In genomic region chr12:68878283-68878682, GRCh38 we compare ENCODE assay signal across 11 cellular contexts.
"Had no signal": no experiment of that assay in that cellular context is flagged by ENCODE, and none has a peak within 500 bp of the region (broad histone marks: within the 10 kb centered on the region; RNA-seq: fewer than 3 reads in every experiment).

No MANE protein-coding gene starts in this region.

- H2AFZ ChIP-seq: GM23248, GM23338 had no signal

- ATAC-seq: GM23338, HCT116 had no signal

- H3K9ac ChIP-seq: GM23248 had no signal

- H3K4me2 ChIP-seq: GM23338 had no signal

- DNase-seq: GM23248, GOT3, H7, H9, HCEC 1CT, HFFc6 had no signal

- H3K27ac ChIP-seq: GM23248 had no signal

- H3K36me3 ChIP-seq: HAP-1 had no signal

- H3K4me1 ChIP-seq: HAP-1 had no signal

- H3K9me3 ChIP-seq: HAP-1 had no signal

- FAIRE-seq: H1, H54 had no signal

- H3K4me3 ChIP-seq: GM23248, GM23338, HAP-1 had no signal
